8 cellular contexts compared by ENCODE assay signal in the genomic region with DNA sequence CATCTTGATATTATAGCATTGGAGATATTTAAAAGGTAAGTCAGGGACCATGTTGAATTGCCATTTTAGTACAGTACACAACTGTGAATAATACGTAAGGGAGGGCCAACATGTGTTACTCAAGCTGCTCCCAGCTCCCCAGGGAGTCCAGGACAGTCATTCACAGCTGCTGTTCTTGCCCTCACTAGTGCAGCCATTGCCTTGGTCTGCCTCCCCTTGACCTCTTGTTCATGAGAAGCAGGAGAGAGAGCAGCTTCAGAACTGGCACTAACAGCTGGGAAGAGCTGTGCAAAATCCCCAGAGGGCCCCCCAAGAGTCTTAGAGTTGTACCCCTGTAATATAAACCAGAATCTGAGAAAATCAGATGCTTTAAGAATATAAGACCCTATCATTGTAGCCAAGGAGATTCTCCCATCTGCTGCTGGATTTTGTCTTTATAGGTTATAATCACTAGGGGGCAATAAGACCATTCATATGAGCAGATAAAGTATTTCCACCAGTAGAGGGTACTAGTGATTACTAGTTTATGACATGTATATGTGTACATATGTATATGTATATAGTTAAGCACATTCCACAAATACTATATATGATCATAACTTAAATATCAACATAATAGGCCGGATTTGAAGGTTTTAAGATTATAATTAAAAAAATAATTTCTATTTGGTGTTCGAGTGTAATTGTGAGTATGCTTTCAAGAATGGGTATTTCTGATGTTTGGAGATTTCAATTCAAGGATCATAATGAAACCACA. TPM values are rescaled to one million over a fixed set of nuclear protein-coding genes. Genes with fewer than 3 reads are reported as not detected.
DNase-seq lines count a peak whose midpoint lies in the region; ATAC-seq, FAIRE-seq and TF ChIP-seq lines count a peak whose summit lies in the region.

No MANE protein-coding gene starts in this region.

- no peaks in the 10 kb centered on the region for H3K27me3 Mint-ChIP-seq in T-helper 17 cell

- ATAC-seq in GM21825 (IDR thresholded peaks at IDR 0.05; ENCODE audit: unreplicated experiment) (peak; percentile 57), T-helper 17 cell (peak; percentile 91), pancreas (peak; percentile 63 to 99 (median 92)), GM19351 (IDR thresholded peaks at IDR 0.05; ENCODE audit: unreplicated experiment) (no peak), HG03565 (IDR thresholded peaks at IDR 0.05; ENCODE audit: unreplicated experiment) (no peak)

- H3K4me1 ChIP-seq in pancreas: no peaks in the 10 kb centered on the region

- no peaks in the 10 kb centered on the region for H3K27me3 ChIP-seq in pancreas

- H3K4me3 Mint-ChIP-seq in T-helper 17 cell: no peak overlapping the region

- 41 to 46% methylated on average over 3 of the region's 3 CpGs for WGBS in pancreas, 2 donors

- H3K36me3 Mint-ChIP-seq in T-helper 17 cell (ENCODE audit: low read depth): peaks cover 6% of the 10 kb centered on the region

- H3K27ac Mint-ChIP-seq in T-helper 17 cell: no peak overlapping the region

- H3K27ac ChIP-seq in pancreas: no peak overlapping the region

- intact Hi-C loops in pancreas (cut with DNase I): loop anchor here in 1 of 3 donors (10.0 kb wide), 2 partner anchors 425 to 745 kb away; no protein-coding TSS in a partner anchor

- peaks cover 4% of the 10 kb centered on the region for H3K4me1 Mint-ChIP-seq in T-helper 17 cell

- H3K9me3 ChIP-seq in T-helper 17 cell (ENCODE audit: control insufficient read depth, low read length, poor library complexity, severe bottlenecking): no peaks in the 10 kb centered on the region
- H3K9me3 ChIP-seq in pancreas: no peaks in the 10 kb centered on the region

- no peaks in the 10 kb centered on the region for H3K36me3 ChIP-seq in pancreas

- no peak overlapping the region for H3K4me3 ChIP-seq in pancreas

- peak; percentile 11 to 51 (median 42) for TF ChIP-seq CTCF in pancreas (IDR thresholded peaks at IDR 0.05)

- FAIRE-seq in pancreas (lab: Jason Lieb, UNC): peak; percentile 98

- DNase-seq in DMS53 treated with DMSO at 0.1 percent for 48 hours (lab: John Stamatoyannopoulos, UW; ENCODE audit: unreplicated experiment) (peak; percentile 86), NCI-H146 treated with DMSO at 0.1 percent for 48 hours (lab: John Stamatoyannopoulos, UW; ENCODE audit: unreplicated experiment) (peak; percentile 39), T-helper 17 cell (no peak), fibroblast of the conjunctiva (ENCODE audit: low read depth) (peak; percentile 35), pancreas (no peak)

RNA-seq across cellular contexts. Expression of gene TCEANC2, which starts 16.6 kb away (rescaled TPM):
- 1 to 10 TPM; 4.5 to 4.7 TPM for total RNA-seq in T-helper 17 cell
- total RNA-seq in pancreas: 1 to 10 TPM; 1.3 to 3.8 (median 2.2) TPM
- 1 to 10 TPM; 1.1 to 1.4 TPM for polyA plus RNA-seq in pancreas

RNA-seq across cellular contexts. Expression of gene TMEM59, which starts 17.0 kb away (rescaled TPM):
- 100 to 1,000 TPM; 145 to 160 TPM for total RNA-seq in T-helper 17 cell
- total RNA-seq in pancreas: 100 to 1,000 TPM; 175 to 316 (median 232) TPM
- 100 to 1,000 TPM in 1 of 2 donors, 10 to 100 TPM in 1; 59.9 to 287 TPM for polyA plus RNA-seq in pancreas

RNA-seq across cellular contexts. Expression of gene LDLRAD1, which starts 52.0 kb away (rescaled TPM):
- total RNA-seq in T-helper 17 cell (not detected), pancreas (under 1 TPM in 4 of 6 donors, not detected in 2; 0.08 to 0.29 (median 0.17) TPM)
- under 1 TPM in 1 of 2 donors, not detected in 1; 0.21 TPM for polyA plus RNA-seq in pancreas

Comparison
In these comparisons a context has a peak if more than half of its experiments do, and no peak if none do; other contexts are left out.
1. DNase-seq: peak in DMS53 treated with DMSO at 0.1 percent for 48 hours (single experiment), NCI-H146 treated with DMSO at 0.1 percent for 48 hours (single experiment) and fibroblast of the conjunctiva (single experiment); none in T-helper 17 cell (0 of 3) and pancreas (0 of 6).
2. ATAC-seq: peak in GM21825 (single experiment), T-helper 17 cell (single experiment) and pancreas (4 of 4); none in GM19351 (single experiment) and HG03565 (single experiment).